Comparison of ENCODE assay signal across 8 cellular contexts in genomic region chr11:93850585-93851018, GRCh38. TPM values are rescaled to one million over a fixed set of nuclear protein-coding genes. Genes with fewer than 3 reads are reported as not detected.
DNase-seq lines count a peak whose midpoint lies in the region; ATAC-seq and TF ChIP-seq lines count a peak whose summit lies in the region.

Gene VSTM5 (minus strand): TSS chr11:93850618. CDS start chr11:93850502, 116 bp downstream.

- DNase-seq in AG04450 (ENCODE audit: low read depth, low spot score) (no peak), NCI-H2029 treated with DMSO at 0.1 percent for 48 hours (lab: John Stamatoyannopoulos, UW) (peak; percentile 26), osteoblast (ENCODE audit: insufficient read length, low spot score, missing footprints) (no peak), NCI-H446 (lab: John Stamatoyannopoulos, UW) (no peak), dedifferentiated amniotic fluid mesenchymal stem cell (ENCODE audit: extremely low spot score) (no peak)
- no peak for DNase-seq in activated T-cell treated with anti-CD3 and anti-CD28 coated beads, Interleukin-2, amount 50 U/mL, for 1 hour
- DNase-seq in stimulated activated effector memory CD8-positive, alpha-beta T cell treated with anti-CD3 and anti-CD28 coated beads, Interleukin-12 subunit alpha, Interleukin-12 subunit beta, amount 100 ng/mL, for 72 hours (ENCODE audit: low spot score in 2 of 2): no peak

- H4K20me1 ChIP-seq in osteoblast (ENCODE audit: insufficient read depth, low read length): no peaks in the 10 kb centered on the region

- H3K4me2 ChIP-seq in osteoblast (ENCODE audit: insufficient read depth, low read length): peak within 1 kb of the TSS; percentile 76

- peak; percentile 61 for ATAC-seq in esophagus mucosa
- ATAC-seq in stimulated activated effector memory CD8-positive, alpha-beta T cell treated with anti-CD3 and anti-CD28 coated beads, Interleukin-12 subunit alpha, Interleukin-12 subunit beta, amount 100 ng/mL, for 72 hours: no peak

- H2AFZ ChIP-seq in osteoblast (ENCODE audit: low read length): peak within 1 kb of the TSS; percentile 51

- H3K9me3 ChIP-seq in AG04450 (ENCODE audit: control insufficient read depth, insufficient read depth, low read length) (no peaks in the 10 kb centered on the region), osteoblast (ENCODE audit: low read depth, low read length) (no peaks in the 10 kb centered on the region)

- no peak within 1 kb of the TSS for H3K4me3 Mint-ChIP-seq in stimulated activated effector memory CD8-positive, alpha-beta T cell treated with anti-CD3 and anti-CD28 coated beads, Interleukin-12 subunit alpha, Interleukin-12 subunit beta, amount 100 ng/mL, for 72 hours

- H3K9me3 Mint-ChIP-seq in stimulated activated effector memory CD8-positive, alpha-beta T cell treated with anti-CD3 and anti-CD28 coated beads, Interleukin-12 subunit alpha, Interleukin-12 subunit beta, amount 100 ng/mL, for 72 hours: no peaks in the 10 kb centered on the region

- POLR2A ChIA-PET in AG04450 (lab: Yijun Ruan, JAX): no interaction called here

- H3K79me2 ChIP-seq in osteoblast (ENCODE audit: insufficient read depth, low read length): no peaks in the 10 kb centered on the region

- TF ChIP-seq CTCF in AG04450 (IDR thresholded peaks at IDR 0.05; ENCODE audit: low read depth, low read length): no peak
- no peak for TF ChIP-seq CTCF in osteoblast (IDR thresholded peaks at IDR 0.05; ENCODE audit: extremely low read depth, low read depth, low read length)

- no peaks in the 10 kb centered on the region for H3K4me1 Mint-ChIP-seq in stimulated activated effector memory CD8-positive, alpha-beta T cell treated with anti-CD3 and anti-CD28 coated beads, Interleukin-12 subunit alpha, Interleukin-12 subunit beta, amount 100 ng/mL, for 72 hours

- H3K27me3 ChIP-seq in AG04450 (ENCODE audit: control insufficient read depth, insufficient read depth, low read length) (no peaks in the 10 kb centered on the region), osteoblast (ENCODE audit: insufficient read depth, low read length) (no peaks in the 10 kb centered on the region)

- H3K4me3 ChIP-seq in AG04450 (ENCODE audit: low read depth, low read length) (peak within 1 kb of the TSS; percentile 45), osteoblast (ENCODE audit: insufficient read depth, low read length) (peak within 1 kb of the TSS; percentile 70)

- H3K27ac ChIP-seq in AG04450 (ENCODE audit: low read depth, low read length) (no peak within 1 kb of the TSS), osteoblast (ENCODE audit: low read depth, low read length) (no peak within 1 kb of the TSS)

- no peak within 1 kb of the TSS for H3K27ac Mint-ChIP-seq in stimulated activated effector memory CD8-positive, alpha-beta T cell treated with anti-CD3 and anti-CD28 coated beads, Interleukin-12 subunit alpha, Interleukin-12 subunit beta, amount 100 ng/mL, for 72 hours

- H3K36me3 Mint-ChIP-seq in stimulated activated effector memory CD8-positive, alpha-beta T cell treated with anti-CD3 and anti-CD28 coated beads, Interleukin-12 subunit alpha, Interleukin-12 subunit beta, amount 100 ng/mL, for 72 hours: no peaks in the 10 kb centered on the region

- peaks cover 3% of the 10 kb centered on the region for H3K4me1 ChIP-seq in osteoblast (ENCODE audit: insufficient read depth, low read length)

- H3K36me3 ChIP-seq in osteoblast (ENCODE audit: insufficient read depth, low read length): no peaks in the 10 kb centered on the region

- CTCF ChIA-PET in AG04450 (lab: Charles Lee): interaction anchor here (0.7 to 1.4 kb wide), 2 partner anchors 45 to 570 kb away, joined by 6 to 8 read pairs; no protein-coding TSS in a partner anchor

RNA-seq across cellular contexts. Expression of gene VSTM5, which starts in this region (rescaled TPM):
- 0.55 and 0.57 TPM in 2 replicates for polyA plus RNA-seq in AG04450 (2011; rRNA removed)
- 0.48 and 2.3 TPM in 2 replicates for polyA minus RNA-seq in AG04450 (2011; rRNA and poly(A)+ RNA removed)
- total RNA-seq in esophagus mucosa (0.16 TPM), osteoblast (0.36 and 1.5 TPM in 2 replicates)

Comparison
In these comparisons a context has a peak if more than half of its experiments do, and no peak if none do; other contexts are left out.
1. Peak in ATAC-seq in esophagus mucosa; RNA of the gene not detected or under 1 TPM.